1 cellular context compared by ENCODE assay signal in the genomic region with DNA sequence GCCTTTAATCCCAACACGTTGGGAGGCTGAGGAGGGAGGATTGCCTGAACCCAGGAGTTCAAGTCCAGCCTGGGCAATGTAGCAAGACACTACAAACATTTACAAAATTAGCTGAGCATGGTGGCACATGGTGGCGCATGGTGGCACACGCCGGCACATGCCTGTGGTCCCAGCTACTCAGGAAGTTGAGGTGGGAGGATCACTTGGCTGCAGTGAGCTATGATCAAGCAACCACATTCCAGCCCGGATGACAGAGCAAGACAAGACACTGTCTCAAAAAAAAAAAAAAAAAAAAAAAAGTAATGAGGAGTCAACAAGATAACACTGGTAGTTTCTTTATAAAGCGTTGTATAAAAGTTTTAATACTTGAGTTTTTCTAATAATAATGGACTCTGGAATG.
TF ChIP-seq lines count a peak whose summit lies in the region.

No MANE protein-coding gene starts in this region.

TF ChIP-seq in HepG2, 621 proteins besides CTCF, POLR2A, EP300 and RAD21 (continued from another document):
- TF ChIP-seq ZNF615 (CRISPR knock-in tag; IDR thresholded peaks at IDR 0.05; ENCODE audit: borderline replicate concordance), result no peak
